13 cellular contexts compared by ENCODE assay signal in genomic region chr12:53214687-53215455, GRCh38. TPM values are rescaled to one million over a fixed set of nuclear protein-coding genes. Genes with fewer than 3 reads are reported as not detected.
DNase-seq lines count a peak whose midpoint lies in the region; ATAC-seq and TF ChIP-seq lines count a peak whose summit lies in the region.
"Had no signal": no experiment of that assay in that cellular context is flagged by ENCODE, and none has a peak within 500 bp of the region (broad histone marks: within the 10 kb centered on the region; RNA-seq: fewer than 3 reads in every experiment).

No MANE protein-coding gene starts in this region.

- H3K27me3 Mint-ChIP-seq in GM23338 (ENCODE audit: insufficient read depth, low read depth, poor library complexity) (peaks cover 26% of the 10 kb centered on the region), WTC11 (ENCODE audit: low read depth) (peaks cover 7% of the 10 kb centered on the region; the same call in 1 of the 2 replicates)

- H2AFZ ChIP-seq in GM23338 (no peak overlapping the region), MM.1S (ENCODE audit: low read length) (no peak overlapping the region)

- H3K36me3 ChIP-seq in GM23338 (ENCODE audit: insufficient read depth) (peaks cover 20% of the 10 kb centered on the region), sigmoid colon (peaks cover 42 to 58% (median 47%) of the 10 kb centered on the region in 4 donors), MM.1S (replicated peaks; ENCODE audit: insufficient read depth, low read length) (no peaks in the 10 kb centered on the region)

- H3F3A ChIP-seq in GM23338 (replicated peaks; ENCODE audit: low read depth) = peaks cover 37% of the 10 kb centered on the region
- H3F3A ChIP-seq in MM.1S (ENCODE audit: insufficient read depth, low read length) = peaks cover 21% of the 10 kb centered on the region

- no peak for TF ChIP-seq CTCF in GM23338 (conservative IDR thresholded peaks at IDR 0.05; ENCODE audit: low read depth in 2 of 2)
- no peak for TF ChIP-seq CTCF in WTC11 (IDR thresholded peaks at IDR 0.05)
- no peak for TF ChIP-seq CTCF in sigmoid colon (IDR thresholded peaks at IDR 0.05)
- no peak for TF ChIP-seq CTCF in MM.1S (IDR thresholded peaks at IDR 0.05; ENCODE audit: low read length)

- POLR2A ChIA-PET in WTC11 (lab: Charles Lee) = interaction anchor here (0.5 to 1.9 kb wide), 7 partner anchors 17 to 462 kb away, joined by 3 to 13 read pairs (median 4); partner anchors contain the start of genes AMHR2 and ESPL1

- H3K27me3 ChIP-seq in GM23338 (ENCODE audit: insufficient read depth) (peaks cover 11% of the 10 kb centered on the region), sigmoid colon (no peaks in the 10 kb centered on the region), MM.1S (replicated peaks; ENCODE audit: insufficient read depth, low read length) (no peaks in the 10 kb centered on the region)

- TF ChIP-seq EP300 in sigmoid colon (IDR thresholded peaks at IDR 0.05) = no peak

- 75 to 88% methylated on average over 12 of the region's 12 CpGs for WGBS in sigmoid colon, 2 donors

- H3K4me1 ChIP-seq in GM23338 (ENCODE audit: insufficient read depth) = peaks cover 50% of the 10 kb centered on the region
- peaks cover 0 to 53% (median 46%) of the 10 kb centered on the region in 4 donors for H3K4me1 ChIP-seq in sigmoid colon
- H3K4me1 ChIP-seq in MM.1S (ENCODE audit: low read length) = peaks cover 27% of the 10 kb centered on the region

- H3K4me1 Mint-ChIP-seq in GM23338 (peaks cover 64% of the 10 kb centered on the region), WTC11 (peaks cover 65% of the 10 kb centered on the region)

- TF ChIP-seq POLR2A in sigmoid colon (IDR thresholded peaks at IDR 0.05) = no peak

- peaks cover 35% of the 10 kb centered on the region for H3K79me2 ChIP-seq in GM23338 (replicated peaks; ENCODE audit: insufficient read depth)
- H3K79me2 ChIP-seq in MM.1S (ENCODE audit: low read length) = peaks cover 49% of the 10 kb centered on the region

- H3K9me3 ChIP-seq in sigmoid colon (no peaks in the 10 kb centered on the region), MM.1S (replicated peaks; ENCODE audit: insufficient read depth, low read length) (no peaks in the 10 kb centered on the region)

- intact Hi-C loops in Right ventricle myocardium superior (cut with DNase I) = loop anchor here (5.0 kb wide), 1 partner anchor 37 kb away; a partner anchor contains a TSS
- intact Hi-C loops in sigmoid colon (cut with DNase I) = no loop called here

- ATAC-seq in GM23338 (no peak), WTC11 (peak; percentile 4), Right ventricle myocardium superior (ENCODE audit: poor library complexity) (peak; percentile 47)

- H3K4me2 ChIP-seq in GM23338 (peak overlapping the region; percentile 91), MM.1S (ENCODE audit: low read depth, low read length) (no peak overlapping the region)
- H3K4me2 ChIP-seq: KMS-11 had no signal

- H3K27ac ChIP-seq in GM23338 (ENCODE audit: low read depth) = peak overlapping the region; percentile 76
- peak overlapping the region; percentile 1 to 95 (median 36) for H3K27ac ChIP-seq in sigmoid colon
- H3K27ac ChIP-seq in MM.1S (ENCODE audit: low read length) = no peak overlapping the region
- H3K27ac ChIP-seq: KMS-11 had no signal

- H3K9me3 Mint-ChIP-seq in GM23338 (peaks cover 4% of the 10 kb centered on the region; the same call in 1 of the 3 replicates), WTC11 (no peaks in the 10 kb centered on the region)

- peaks cover 13% of the 10 kb centered on the region for H4K20me1 ChIP-seq in GM23338 (replicated peaks; ENCODE audit: insufficient read depth)
- H4K20me1 ChIP-seq in MM.1S (ENCODE audit: insufficient read depth, low read length) = no peaks in the 10 kb centered on the region

- H3K4me3 Mint-ChIP-seq in GM23338 (peak overlapping the region; percentile 94; the same call in 2 of the 3 replicates), WTC11 (peak overlapping the region; percentile 33)

- no peak overlapping the region for H3K9ac ChIP-seq in MM.1S (ENCODE audit: low read length)
- H3K9ac ChIP-seq: KMS-11 had no signal

- no peak overlapping the region for H3K27ac Mint-ChIP-seq in GM23338
- peak overlapping the region; percentile 95 for H3K27ac Mint-ChIP-seq in WTC11

- H3K36me3 Mint-ChIP-seq in GM23338 (ENCODE audit: low read depth) (peaks cover 57% of the 10 kb centered on the region), WTC11 (peaks cover 28% of the 10 kb centered on the region)

- no peaks in the 10 kb centered on the region for H3K9me2 ChIP-seq in GM23338 (ENCODE audit: insufficient read depth)
- H3K9me2 ChIP-seq in MM.1S (replicated peaks; ENCODE audit: insufficient read depth, low read length) = no peaks in the 10 kb centered on the region

- CTCF ChIA-PET in WTC11 (lab: Charles Lee) = interaction anchor here (0.9 to 12.2 kb wide), 18 partner anchors 10 to 267 kb away, joined by 3 to 333 read pairs (median 28); partner anchors contain the start of genes AAAS, CSAD, ESPL1 and MYG1

- DNase-seq in GM23338 (ENCODE audit: low spot score) = peak; percentile 60
- no peak for DNase-seq in WTC11 (ENCODE audit: low spot score)
- DNase-seq in Right ventricle myocardium superior = peak; percentile 84
- DNase-seq in sigmoid colon = no peak
- DNase-seq in MM.1S = no peak
- DNase-seq in NCI-H2107 (lab: John Stamatoyannopoulos, UW) = no peak
- no peak for DNase-seq in DMS53 (lab: John Stamatoyannopoulos, UW)
- DNase-seq: GOT3; islet precursor cell; NCI-H2171; stimulated activated CD8-positive, alpha-beta memory T cell treated with anti-CD3 and anti-CD28 coated beads, Interleukin-4, amount 100 ng/mL, for 48 hours; T-helper 2 cell had no signal

- peak overlapping the region; percentile 40 for H3K4me3 ChIP-seq in GM23338
- no peak overlapping the region for H3K4me3 ChIP-seq in sigmoid colon
- H3K4me3 ChIP-seq in MM.1S (ENCODE audit: low read length) = no peak overlapping the region

TF ChIP-seq in GM23338, 12 proteins besides CTCF, POLR2A, EP300 and RAD21:
- TF ChIP-seq EZH2phosphoT487 (IDR thresholded peaks at IDR 0.05; ENCODE audit: unreplicated experiment) (no peak), POLR2AphosphoS5 (IDR thresholded peaks at IDR 0.05; ENCODE audit: low read depth) (peak; percentile 57; the same call in 1 of the 2 replicates)
- TF ChIP-seq, protein P1, sequence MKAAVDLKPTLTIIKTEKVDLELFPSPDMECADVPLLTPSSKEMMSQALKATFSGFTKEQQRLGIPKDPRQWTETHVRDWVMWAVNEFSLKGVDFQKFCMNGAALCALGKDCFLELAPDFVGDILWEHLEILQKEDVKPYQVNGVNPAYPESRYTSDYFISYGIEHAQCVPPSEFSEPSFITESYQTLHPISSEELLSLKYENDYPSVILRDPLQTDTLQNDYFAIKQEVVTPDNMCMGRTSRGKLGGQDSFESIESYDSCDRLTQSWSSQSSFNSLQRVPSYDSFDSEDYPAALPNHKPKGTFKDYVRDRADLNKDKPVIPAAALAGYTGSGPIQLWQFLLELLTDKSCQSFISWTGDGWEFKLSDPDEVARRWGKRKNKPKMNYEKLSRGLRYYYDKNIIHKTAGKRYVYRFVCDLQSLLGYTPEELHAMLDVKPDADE (IDR thresholded peaks at IDR 0.05) = peak; percentile 89
TF ChIP-seq in GM23338: peak in this region for 2.

RNA-seq across cellular contexts. Expression of gene ITGB7, which starts 7.8 kb away (rescaled TPM):
- total RNA-seq in GM23338 (2014; rRNA removed; shearing (Covaris generic)) = 0.39 TPM in 1 of 2 replicates, not detected in the other
- polyA plus RNA-seq in GM23338 (2016; fragmentation: Nextera tagmentation; extraction: Ambion mirVana) (0.32 and 0.43 TPM in 2 replicates), sigmoid colon (10 to 100 TPM in 2 of 3 donors, 1 to 10 TPM in 1; 3.6 to 19.9 (median 13.5) TPM)
- total RNA-seq in WTC11 (2021) (0.90 to 1.4 TPM (median 1.1 TPM) in 3 replicates), Right ventricle myocardium superior (0.97 TPM), sigmoid colon (1 to 10 TPM in 3 of 4 donors, under 1 TPM in 1; 0.95 to 2.9 (median 1.3) TPM)

RNA-seq across cellular contexts. Expression of gene RARG, which starts 17.1 kb away (rescaled TPM):
- 39.3 and 50.2 TPM in 2 replicates for total RNA-seq in GM23338 (2014; rRNA removed; shearing (Covaris generic))
- polyA plus RNA-seq in GM23338 (2016; fragmentation: Nextera tagmentation; extraction: Ambion mirVana) (16.4 and 18.5 TPM in 2 replicates), sigmoid colon (10 to 100 TPM in 1 of 3 donors, 1 to 10 TPM in 2; 3.2 to 10.3 (median 6.0) TPM)
- total RNA-seq in WTC11 (2021) (68.1 to 77.2 TPM (median 69.7 TPM) in 3 replicates), Right ventricle myocardium superior (15.4 TPM), sigmoid colon (10 to 100 TPM in 3 of 4 donors, 1 to 10 TPM in 1; 9.9 to 17.2 (median 15.4) TPM)

RNA-seq across cellular contexts. Expression of gene CSAD, which starts 34.1 kb away (rescaled TPM):
- total RNA-seq in GM23338 (2014; rRNA removed; shearing (Covaris generic)) = 3.6 and 7.1 TPM in 2 replicates
- polyA plus RNA-seq in GM23338 (2016; fragmentation: Nextera tagmentation; extraction: Ambion mirVana) (3.1 and 3.2 TPM in 2 replicates), sigmoid colon (10 to 100 TPM in 1 of 3 donors, 1 to 10 TPM in 2; 1.2 to 25.8 (median 1.8) TPM)
- total RNA-seq in WTC11 (2021) (11.5 to 12.6 TPM (median 12.3 TPM) in 3 replicates), Right ventricle myocardium superior (8.2 TPM), sigmoid colon (10 to 100 TPM; 18.6 to 51.0 (median 26.0) TPM)

RNA-seq across cellular contexts. Expression of gene ZNF740, which starts 34.3 kb away (rescaled TPM):
- 13.0 and 13.2 TPM in 2 replicates for total RNA-seq in GM23338 (2014; rRNA removed; shearing (Covaris generic))
- 1.3 and 2.6 TPM in 2 replicates for polyA plus RNA-seq in GM23338 (2016; fragmentation: Nextera tagmentation; extraction: Ambion mirVana)
- 26.6 to 36.6 TPM (median 36.1 TPM) in 3 replicates for total RNA-seq in WTC11 (2021)
- total RNA-seq in Right ventricle myocardium superior = 29.4 TPM
- total RNA-seq in sigmoid colon = 10 to 100 TPM; 10.3 to 16.6 (median 15.8) TPM
- 10 to 100 TPM in 1 of 3 donors, 1 to 10 TPM in 2; 2.3 to 12.0 (median 2.4) TPM for polyA plus RNA-seq in sigmoid colon

RNA-seq across cellular contexts. Expression of gene ESPL1, which starts 53.2 kb away (rescaled TPM):
- total RNA-seq in GM23338 (2014; rRNA removed; shearing (Covaris generic)) = 39.6 and 56.5 TPM in 2 replicates
- polyA plus RNA-seq in GM23338 (2016; fragmentation: Nextera tagmentation; extraction: Ambion mirVana) = 12.7 and 13.2 TPM in 2 replicates
- total RNA-seq in WTC11 (2021) = 41.5 to 61.4 TPM (median 48.5 TPM) in 3 replicates
- total RNA-seq in Right ventricle myocardium superior = 0.81 TPM
- 1 to 10 TPM in 1 of 4 donors, under 1 TPM in 3; under 0.01 to 1.9 (median 0.22) TPM for total RNA-seq in sigmoid colon
- polyA plus RNA-seq in sigmoid colon = 1 to 10 TPM; 4.2 to 7.6 (median 5.5) TPM

Comparison
In these comparisons a context has a peak if more than half of its experiments do, and no peak if none do; other contexts are left out.
1. DNase-seq: peak in GM23338 (single experiment) and Right ventricle myocardium superior (single experiment); none in WTC11 (single experiment), sigmoid colon (single experiment), MM.1S (single experiment), NCI-H2107 (single experiment) and DMS53 (single experiment).